Comparison of ENCODE assay signal across 8 cellular contexts in the genomic region with DNA sequence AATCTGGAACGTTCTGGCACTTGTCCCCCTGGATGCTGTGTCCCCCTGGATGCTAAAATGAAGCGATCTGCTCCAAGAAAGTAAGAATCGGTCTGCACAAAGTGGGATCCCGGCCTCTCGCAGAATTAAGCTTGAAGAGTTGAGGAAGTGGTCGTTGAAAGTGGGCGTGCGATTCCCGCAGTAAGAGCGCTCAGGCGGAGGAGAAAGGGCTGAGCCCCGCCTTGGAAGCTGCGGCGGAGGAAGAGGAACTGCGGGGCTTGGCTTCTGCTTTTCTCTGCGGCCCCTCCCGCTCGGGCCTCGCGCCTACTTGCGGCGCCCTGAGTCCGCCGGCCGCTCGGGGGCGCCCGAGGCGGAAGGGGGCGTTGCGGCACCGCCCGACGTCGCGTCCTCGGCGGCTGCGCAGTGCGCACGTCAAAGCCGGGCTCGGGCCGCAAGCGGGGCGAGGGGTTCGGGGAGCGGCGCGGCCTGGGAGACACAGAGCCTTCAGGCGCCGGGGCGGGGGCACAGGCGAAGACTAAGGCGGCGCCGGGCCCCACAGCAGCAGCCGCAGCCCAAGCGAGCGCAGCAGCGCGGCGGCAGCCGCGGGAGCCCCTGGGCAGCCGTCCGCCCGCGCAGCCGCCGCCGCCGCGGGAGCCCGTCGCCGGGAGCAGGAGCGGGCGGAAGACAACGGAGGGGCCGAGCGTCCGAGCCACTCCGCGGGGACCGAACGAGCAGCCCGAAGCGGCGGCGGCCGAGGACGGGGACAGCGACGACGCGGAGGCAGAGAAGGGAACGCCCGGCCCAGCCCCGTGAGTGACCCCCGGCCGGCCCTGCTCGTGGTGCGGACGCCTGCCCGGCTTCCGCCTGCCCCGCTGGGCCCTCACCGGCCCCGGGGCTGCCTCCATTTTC. TPM values are rescaled to one million over a fixed set of nuclear protein-coding genes. Genes with fewer than 3 reads are reported as not detected.
A peak's percentile ranks its signal among the peaks of the same experiment; 100 is the strongest.
DNase-seq lines count a peak whose midpoint lies in the region; ATAC-seq and TF ChIP-seq lines count a peak whose summit lies in the region.

A gene (plus strand): TSS at position 400 of the 888 bp plus-strand sequence. CDS start 47,160 bp downstream, outside the sequence.

- POLR2A ChIA-PET in activated CD4-positive, alpha-beta memory T cell treated with anti-CD3 and anti-CD28 coated beads, Interleukin-2, amount 10 ng/mL, durations not matched to agents 7 days and 5 days (lab: Charles Lee): interaction anchor here (0.7 to 4.1 kb wide), 26 partner anchors 11 to 494 kb away, joined by 3 to 146 read pairs (median 8); a partner anchor contains a TSS

- H3K4me1 ChIP-seq in CD4-positive, CD25-positive, alpha-beta regulatory T cell (ENCODE audit: control insufficient read depth, insufficient read depth, low read length, poor library complexity, severe bottlenecking): peaks cover 46% of the 10 kb centered on the region
- peaks cover 46% of the 10 kb centered on the region for H3K4me1 ChIP-seq in lower lobe of right lung

- intact Hi-C loops in lower lobe of right lung (cut with DNase I): no loop called here

- H3K4me1 Mint-ChIP-seq in CD4-positive, CD25-positive, alpha-beta regulatory T cell: peaks cover 20 to 45% (median 34%) of the 10 kb centered on the region in 4 donors
- H3K4me1 Mint-ChIP-seq in activated CD4-positive, alpha-beta memory T cell treated with anti-CD3 and anti-CD28 coated beads, Interleukin-2, amount 10 ng/mL, durations not matched to agents 7 days and 5 days: peaks cover 42% of the 10 kb centered on the region

- peak within 1 kb of the TSS; percentile 96 to 99 (median 96) for H3K4me3 Mint-ChIP-seq in CD4-positive, CD25-positive, alpha-beta regulatory T cell
- peak within 1 kb of the TSS; percentile 99 for H3K4me3 Mint-ChIP-seq in activated CD4-positive, alpha-beta memory T cell treated with anti-CD3 and anti-CD28 coated beads, Interleukin-2, amount 10 ng/mL, durations not matched to agents 7 days and 5 days

- H3K9me3 ChIP-seq in CD4-positive, CD25-positive, alpha-beta regulatory T cell (ENCODE audit: control insufficient read depth in 2 of 2, low read length in 2 of 2): no peaks in the 10 kb centered on the region
- no peaks in the 10 kb centered on the region for H3K9me3 ChIP-seq in lower lobe of right lung

- DNase-seq in CD4-positive, CD25-positive, alpha-beta regulatory T cell: peak; percentile 84 to 93 (median 89)
- DNase-seq in NCI-H82 treated with DMSO at 0.1 percent for 48 hours (lab: John Stamatoyannopoulos, UW; ENCODE audit: unreplicated experiment) (peak; percentile 75), ecto neural progenitor cell (ENCODE audit: low spot score) (peak; percentile 91), lower lobe of right lung (peak; percentile 93)
- peak; percentile 90 for DNase-seq in activated CD4-positive, alpha-beta memory T cell treated with anti-CD3 and anti-CD28 coated beads, Interleukin-2, amount 10 ng/mL, durations not matched to agents 7 days and 5 days
- DNase-seq in stimulated activated CD4-positive, alpha-beta T cell treated with anti-CD3 and anti-CD28 coated beads, TNF-alpha, amount 100 ng/mL, for 24 hours (ENCODE audit: low read depth in 3 of 3): peak; percentile 72 to 85 (median 80)

- H3K27me3 Mint-ChIP-seq in CD4-positive, CD25-positive, alpha-beta regulatory T cell: peaks cover 6% of the 10 kb centered on the region
- no peaks in the 10 kb centered on the region for H3K27me3 Mint-ChIP-seq in activated CD4-positive, alpha-beta memory T cell treated with anti-CD3 and anti-CD28 coated beads, Interleukin-2, amount 10 ng/mL, durations not matched to agents 7 days and 5 days

- peak; percentile 87 to 88 for ATAC-seq in CD4-positive, CD25-positive, alpha-beta regulatory T cell (ENCODE audit: low read depth in 2 of 2)
- ATAC-seq in GM19397 (IDR thresholded peaks at IDR 0.05; ENCODE audit: unreplicated experiment) (peak; percentile 90), HG03571 (IDR thresholded peaks at IDR 0.05; ENCODE audit: unreplicated experiment) (peak; percentile 87), lower lobe of right lung (peak; percentile 95 to 98)

- H3K27ac ChIP-seq in CD4-positive, CD25-positive, alpha-beta regulatory T cell (ENCODE audit: insufficient read depth, low read length, poor library complexity, severe bottlenecking): peak within 1 kb of the TSS; percentile 87
- H3K27ac ChIP-seq in lower lobe of right lung: peak within 1 kb of the TSS; percentile 97

- no peaks in the 10 kb centered on the region for H3K36me3 ChIP-seq in CD4-positive, CD25-positive, alpha-beta regulatory T cell (ENCODE audit: control insufficient read depth, insufficient read depth, low read length)
- no peaks in the 10 kb centered on the region for H3K36me3 ChIP-seq in lower lobe of right lung

- no peaks in the 10 kb centered on the region for H3K27me3 ChIP-seq in CD4-positive, CD25-positive, alpha-beta regulatory T cell (ENCODE audit: control insufficient read depth, insufficient read depth, low read length)
- no peaks in the 10 kb centered on the region for H3K27me3 ChIP-seq in lower lobe of right lung (ENCODE audit: low read depth)

- peak; percentile 93 for TF ChIP-seq CTCF in lower lobe of right lung (IDR thresholded peaks at IDR 0.05)

- CTCF ChIA-PET in activated CD4-positive, alpha-beta memory T cell treated with anti-CD3 and anti-CD28 coated beads, Interleukin-2, amount 10 ng/mL, durations not matched to agents 7 days and 5 days (lab: Charles Lee): interaction anchor here (0.9 to 6.0 kb wide), 11 partner anchors 10 to 110 kb away, joined by 3 to 59 read pairs (median 4); no protein-coding TSS in a partner anchor

- H3K36me3 Mint-ChIP-seq in CD4-positive, CD25-positive, alpha-beta regulatory T cell: peaks cover 4% of the 10 kb centered on the region
- peaks cover 36% of the 10 kb centered on the region for H3K36me3 Mint-ChIP-seq in activated CD4-positive, alpha-beta memory T cell treated with anti-CD3 and anti-CD28 coated beads, Interleukin-2, amount 10 ng/mL, durations not matched to agents 7 days and 5 days (ENCODE audit: low read depth)

- H3K4me3 ChIP-seq in CD4-positive, CD25-positive, alpha-beta regulatory T cell (ENCODE audit: low read depth, low read length): peak within 1 kb of the TSS; percentile 96
- H3K4me3 ChIP-seq in lower lobe of right lung: peak within 1 kb of the TSS; percentile 95

- peak within 1 kb of the TSS; percentile 96 to 98 (median 97) for H3K27ac Mint-ChIP-seq in CD4-positive, CD25-positive, alpha-beta regulatory T cell
- H3K27ac Mint-ChIP-seq in activated CD4-positive, alpha-beta memory T cell treated with anti-CD3 and anti-CD28 coated beads, Interleukin-2, amount 10 ng/mL, durations not matched to agents 7 days and 5 days: peak within 1 kb of the TSS; percentile 97

- no peaks in the 10 kb centered on the region for H3K9me3 Mint-ChIP-seq in CD4-positive, CD25-positive, alpha-beta regulatory T cell
- H3K9me3 Mint-ChIP-seq in activated CD4-positive, alpha-beta memory T cell treated with anti-CD3 and anti-CD28 coated beads, Interleukin-2, amount 10 ng/mL, durations not matched to agents 7 days and 5 days: no peaks in the 10 kb centered on the region

RNA-seq across cellular contexts. Expression of the gene that starts here (rescaled TPM):
- total RNA-seq in CD4-positive, CD25-positive, alpha-beta regulatory T cell: 114 TPM
- 10 to 100 TPM; 64.3 to 88.4 (median 78.3) TPM for polyA plus RNA-seq in CD4-positive, CD25-positive, alpha-beta regulatory T cell
- 100 to 1,000 TPM; 156 to 161 TPM for total RNA-seq in activated CD4-positive, alpha-beta memory T cell treated with anti-CD3 and anti-CD28 coated beads, Interleukin-2, amount 10 ng/mL, durations not matched to agents 7 days and 5 days
- total RNA-seq in lower lobe of right lung: 78.7 TPM

Comparison
In these comparisons a context has a peak if more than half of its experiments do, and no peak if none do; other contexts are left out.
1. Peak in every context shown above with its lines: DNase-seq, ATAC-seq, H3K4me3 ChIP-seq and H3K27ac ChIP-seq.